Comparison of ENCODE assay signal across 1 cellular context in the genomic region with DNA sequence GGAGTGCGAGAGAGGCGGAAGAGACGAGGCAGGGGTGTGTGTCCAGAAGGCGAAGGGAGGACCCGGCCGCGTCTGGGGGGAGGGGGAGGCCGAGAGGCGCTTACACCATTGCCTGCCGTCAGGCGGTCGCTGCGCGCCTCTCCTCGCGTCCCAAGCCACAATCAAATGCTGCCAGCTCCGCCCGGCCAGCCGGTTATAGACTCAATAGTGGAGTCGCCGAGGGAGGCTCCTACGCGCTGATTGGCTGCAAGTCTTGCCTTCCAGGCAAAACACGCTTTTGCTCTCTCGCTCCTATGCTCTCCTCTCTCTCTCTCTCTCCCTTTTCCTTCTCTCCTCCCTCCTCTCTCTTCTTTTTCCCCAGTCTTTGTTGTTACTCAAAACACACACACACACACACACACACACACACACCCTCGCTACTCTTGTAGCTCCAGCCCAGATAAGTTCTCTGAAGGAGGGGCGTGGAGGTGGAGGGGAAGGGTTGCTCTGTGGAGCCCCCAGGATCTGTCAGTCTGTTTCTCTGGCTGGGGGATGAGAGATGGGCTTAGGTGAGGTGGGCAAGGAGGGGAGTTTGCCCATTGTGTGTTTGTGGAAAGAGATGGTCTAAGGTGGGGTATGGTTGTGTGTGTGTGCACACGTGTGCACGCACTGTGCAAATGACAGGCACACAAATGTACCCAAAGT.
A peak's percentile ranks its signal among the peaks of the same experiment; 100 is the strongest.
TF ChIP-seq lines count a peak whose summit lies in the region.

A gene (minus strand): TSS at position 170 of the 684 bp plus-strand sequence. CDS start 226 bp downstream, outside the sequence.

TF ChIP-seq in HEK293, 187 proteins besides CTCF, POLR2A, EP300 and RAD21 (continues in another document):
- no peak for TF ChIP-seq KLF8 (tag by site-specific recombination; IDR thresholded peaks at IDR 0.05)
- TF ChIP-seq PRDM1 (tag by site-specific recombination; IDR thresholded peaks at IDR 0.05): peak; percentile 90
- TF ChIP-seq HOXC10 (CRISPR knock-in tag; IDR thresholded peaks at IDR 0.05): no peak
- TF ChIP-seq, protein P1, sequence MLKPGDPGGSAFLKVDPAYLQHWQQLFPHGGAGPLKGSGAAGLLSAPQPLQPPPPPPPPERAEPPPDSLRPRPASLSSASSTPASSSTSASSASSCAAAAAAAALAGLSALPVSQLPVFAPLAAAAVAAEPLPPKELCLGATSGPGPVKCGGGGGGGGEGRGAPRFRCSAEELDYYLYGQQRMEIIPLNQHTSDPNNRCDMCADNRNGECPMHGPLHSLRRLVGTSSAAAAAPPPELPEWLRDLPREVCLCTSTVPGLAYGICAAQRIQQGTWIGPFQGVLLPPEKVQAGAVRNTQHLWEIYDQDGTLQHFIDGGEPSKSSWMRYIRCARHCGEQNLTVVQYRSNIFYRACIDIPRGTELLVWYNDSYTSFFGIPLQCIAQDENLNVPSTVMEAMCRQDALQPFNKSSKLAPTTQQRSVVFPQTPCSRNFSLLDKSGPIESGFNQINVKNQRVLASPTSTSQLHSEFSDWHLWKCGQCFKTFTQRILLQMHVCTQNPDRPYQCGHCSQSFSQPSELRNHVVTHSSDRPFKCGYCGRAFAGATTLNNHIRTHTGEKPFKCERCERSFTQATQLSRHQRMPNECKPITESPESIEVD (tag by site-specific recombination; IDR thresholded peaks at IDR 0.05): no peak
- TF ChIP-seq, protein P2, sequence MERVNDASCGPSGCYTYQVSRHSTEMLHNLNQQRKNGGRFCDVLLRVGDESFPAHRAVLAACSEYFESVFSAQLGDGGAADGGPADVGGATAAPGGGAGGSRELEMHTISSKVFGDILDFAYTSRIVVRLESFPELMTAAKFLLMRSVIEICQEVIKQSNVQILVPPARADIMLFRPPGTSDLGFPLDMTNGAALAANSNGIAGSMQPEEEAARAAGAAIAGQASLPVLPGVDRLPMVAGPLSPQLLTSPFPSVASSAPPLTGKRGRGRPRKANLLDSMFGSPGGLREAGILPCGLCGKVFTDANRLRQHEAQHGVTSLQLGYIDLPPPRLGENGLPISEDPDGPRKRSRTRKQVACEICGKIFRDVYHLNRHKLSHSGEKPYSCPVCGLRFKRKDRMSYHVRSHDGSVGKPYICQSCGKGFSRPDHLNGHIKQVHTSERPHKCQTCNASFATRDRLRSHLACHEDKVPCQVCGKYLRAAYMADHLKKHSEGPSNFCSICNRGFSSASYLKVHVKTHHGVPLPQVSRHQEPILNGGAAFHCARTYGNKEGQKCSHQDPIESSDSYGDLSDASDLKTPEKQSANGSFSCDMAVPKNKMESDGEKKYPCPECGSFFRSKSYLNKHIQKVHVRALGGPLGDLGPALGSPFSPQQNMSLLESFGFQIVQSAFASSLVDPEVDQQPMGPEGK (tag by site-specific recombination; IDR thresholded peaks at IDR 0.05): no peak
- TF ChIP-seq MYNN (tag by site-specific recombination; IDR thresholded peaks at IDR 0.05; ENCODE audit: borderline replicate concordance): no peak
- 0 out of 2 replicates have a peak, but pooled peaks have one; percentile 45 for TF ChIP-seq ZEB2 (tag by site-specific recombination; IDR thresholded peaks at IDR 0.05)
- no peak for TF ChIP-seq MZF1 (tag by site-specific recombination; IDR thresholded peaks at IDR 0.05; ENCODE audit: borderline replicate concordance)
- no peak for TF ChIP-seq ZNF157 (tag by site-specific recombination; IDR thresholded peaks at IDR 0.05)
- TF ChIP-seq, protein P3, sequence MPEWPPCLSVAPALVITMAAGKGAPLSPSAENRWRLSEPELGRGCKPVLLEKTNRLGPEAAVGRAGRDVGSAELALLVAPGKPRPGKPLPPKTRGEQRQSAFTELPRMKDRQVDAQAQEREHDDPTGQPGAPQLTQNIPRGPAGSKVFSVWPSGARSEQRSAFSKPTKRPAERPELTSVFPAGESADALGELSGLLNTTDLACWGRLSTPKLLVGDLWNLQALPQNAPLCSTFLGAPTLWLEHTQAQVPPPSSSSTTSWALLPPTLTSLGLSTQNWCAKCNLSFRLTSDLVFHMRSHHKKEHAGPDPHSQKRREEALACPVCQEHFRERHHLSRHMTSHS (tag by site-specific recombination; IDR thresholded peaks at IDR 0.05): no peak
- TF ChIP-seq, protein P4, sequence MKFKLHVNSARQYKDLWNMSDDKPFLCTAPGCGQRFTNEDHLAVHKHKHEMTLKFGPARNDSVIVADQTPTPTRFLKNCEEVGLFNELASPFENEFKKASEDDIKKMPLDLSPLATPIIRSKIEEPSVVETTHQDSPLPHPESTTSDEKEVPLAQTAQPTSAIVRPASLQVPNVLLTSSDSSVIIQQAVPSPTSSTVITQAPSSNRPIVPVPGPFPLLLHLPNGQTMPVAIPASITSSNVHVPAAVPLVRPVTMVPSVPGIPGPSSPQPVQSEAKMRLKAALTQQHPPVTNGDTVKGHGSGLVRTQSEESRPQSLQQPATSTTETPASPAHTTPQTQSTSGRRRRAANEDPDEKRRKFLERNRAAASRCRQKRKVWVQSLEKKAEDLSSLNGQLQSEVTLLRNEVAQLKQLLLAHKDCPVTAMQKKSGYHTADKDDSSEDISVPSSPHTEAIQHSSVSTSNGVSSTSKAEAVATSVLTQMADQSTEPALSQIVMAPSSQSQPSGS (tag by site-specific recombination; IDR thresholded peaks at IDR 0.05; ENCODE audit: low read depth): no peak
- TF ChIP-seq, protein P5, sequence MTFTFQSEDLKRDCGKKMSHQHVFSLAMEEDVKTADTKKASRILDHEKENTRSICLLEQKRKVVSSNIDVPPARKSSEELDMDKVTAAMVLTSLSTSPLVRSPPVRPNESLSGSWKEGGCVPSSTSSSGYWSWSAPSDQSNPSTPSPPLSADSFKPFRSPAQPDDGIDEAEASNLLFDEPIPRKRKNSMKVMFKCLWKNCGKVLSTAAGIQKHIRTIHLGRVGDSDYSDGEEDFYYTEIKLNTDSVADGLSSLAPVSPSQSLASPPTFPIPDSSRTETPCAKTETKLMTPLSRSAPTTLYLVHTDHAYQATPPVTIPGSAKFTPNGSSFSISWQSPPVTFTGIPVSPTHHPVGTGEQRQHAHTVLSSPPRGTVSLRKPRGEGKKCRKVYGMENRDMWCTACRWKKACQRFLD (tag by site-specific recombination; IDR thresholded peaks at IDR 0.05): no peak
- no peak for TF ChIP-seq ZNF76 (tag by site-specific recombination; IDR thresholded peaks at IDR 0.05; ENCODE audit: borderline replicate concordance, low read depth)
- TF ChIP-seq ZNF121 (tag by site-specific recombination; IDR thresholded peaks at IDR 0.05): no peak
- peak; percentile 90 for TF ChIP-seq ZBTB17 (tag by site-specific recombination; IDR thresholded peaks at IDR 0.05)
- TF ChIP-seq, protein P6, sequence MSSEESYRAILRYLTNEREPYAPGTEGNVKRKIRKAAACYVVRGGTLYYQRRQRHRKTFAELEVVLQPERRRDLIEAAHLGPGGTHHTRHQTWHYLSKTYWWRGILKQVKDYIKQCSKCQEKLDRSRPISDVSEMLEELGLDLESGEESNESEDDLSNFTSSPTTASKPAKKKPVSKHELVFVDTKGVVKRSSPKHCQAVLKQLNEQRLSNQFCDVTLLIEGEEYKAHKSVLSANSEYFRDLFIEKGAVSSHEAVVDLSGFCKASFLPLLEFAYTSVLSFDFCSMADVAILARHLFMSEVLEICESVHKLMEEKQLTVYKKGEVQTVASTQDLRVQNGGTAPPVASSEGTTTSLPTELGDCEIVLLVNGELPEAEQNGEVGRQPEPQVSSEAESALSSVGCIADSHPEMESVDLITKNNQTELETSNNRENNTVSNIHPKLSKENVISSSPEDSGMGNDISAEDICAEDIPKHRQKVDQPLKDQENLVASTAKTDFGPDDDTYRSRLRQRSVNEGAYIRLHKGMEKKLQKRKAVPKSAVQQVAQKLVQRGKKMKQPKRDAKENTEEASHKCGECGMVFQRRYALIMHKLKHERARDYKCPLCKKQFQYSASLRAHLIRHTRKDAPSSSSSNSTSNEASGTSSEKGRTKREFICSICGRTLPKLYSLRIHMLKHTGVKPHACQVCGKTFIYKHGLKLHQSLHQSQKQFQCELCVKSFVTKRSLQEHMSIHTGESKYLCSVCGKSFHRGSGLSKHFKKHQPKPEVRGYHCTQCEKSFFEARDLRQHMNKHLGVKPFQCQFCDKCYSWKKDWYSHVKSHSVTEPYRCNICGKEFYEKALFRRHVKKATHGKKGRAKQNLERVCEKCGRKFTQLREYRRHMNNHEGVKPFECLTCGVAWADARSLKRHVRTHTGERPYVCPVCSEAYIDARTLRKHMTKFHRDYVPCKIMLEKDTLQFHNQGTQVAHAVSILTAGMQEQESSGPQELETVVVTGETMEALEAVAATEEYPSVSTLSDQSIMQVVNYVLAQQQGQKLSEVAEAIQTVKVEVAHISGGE (tag by site-specific recombination; conservative IDR thresholded peaks at IDR 0.05; ENCODE audit: low read depth): no peak
- TF ChIP-seq, protein P7, sequence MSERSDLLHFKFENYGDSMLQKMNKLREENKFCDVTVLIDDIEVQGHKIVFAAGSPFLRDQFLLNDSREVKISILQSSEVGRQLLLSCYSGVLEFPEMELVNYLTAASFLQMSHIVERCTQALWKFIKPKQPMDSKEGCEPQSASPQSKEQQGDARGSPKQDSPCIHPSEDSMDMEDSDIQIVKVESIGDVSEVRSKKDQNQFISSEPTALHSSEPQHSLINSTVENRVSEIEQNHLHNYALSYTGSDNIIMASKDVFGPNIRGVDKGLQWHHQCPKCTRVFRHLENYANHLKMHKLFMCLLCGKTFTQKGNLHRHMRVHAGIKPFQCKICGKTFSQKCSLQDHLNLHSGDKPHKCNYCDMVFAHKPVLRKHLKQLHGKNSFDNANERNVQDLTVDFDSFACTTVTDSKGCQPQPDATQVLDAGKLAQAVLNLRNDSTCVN (tag by site-specific recombination; optimal IDR thresholded peaks at IDR 0.05): peak; percentile 31
- TF ChIP-seq, protein P8, sequence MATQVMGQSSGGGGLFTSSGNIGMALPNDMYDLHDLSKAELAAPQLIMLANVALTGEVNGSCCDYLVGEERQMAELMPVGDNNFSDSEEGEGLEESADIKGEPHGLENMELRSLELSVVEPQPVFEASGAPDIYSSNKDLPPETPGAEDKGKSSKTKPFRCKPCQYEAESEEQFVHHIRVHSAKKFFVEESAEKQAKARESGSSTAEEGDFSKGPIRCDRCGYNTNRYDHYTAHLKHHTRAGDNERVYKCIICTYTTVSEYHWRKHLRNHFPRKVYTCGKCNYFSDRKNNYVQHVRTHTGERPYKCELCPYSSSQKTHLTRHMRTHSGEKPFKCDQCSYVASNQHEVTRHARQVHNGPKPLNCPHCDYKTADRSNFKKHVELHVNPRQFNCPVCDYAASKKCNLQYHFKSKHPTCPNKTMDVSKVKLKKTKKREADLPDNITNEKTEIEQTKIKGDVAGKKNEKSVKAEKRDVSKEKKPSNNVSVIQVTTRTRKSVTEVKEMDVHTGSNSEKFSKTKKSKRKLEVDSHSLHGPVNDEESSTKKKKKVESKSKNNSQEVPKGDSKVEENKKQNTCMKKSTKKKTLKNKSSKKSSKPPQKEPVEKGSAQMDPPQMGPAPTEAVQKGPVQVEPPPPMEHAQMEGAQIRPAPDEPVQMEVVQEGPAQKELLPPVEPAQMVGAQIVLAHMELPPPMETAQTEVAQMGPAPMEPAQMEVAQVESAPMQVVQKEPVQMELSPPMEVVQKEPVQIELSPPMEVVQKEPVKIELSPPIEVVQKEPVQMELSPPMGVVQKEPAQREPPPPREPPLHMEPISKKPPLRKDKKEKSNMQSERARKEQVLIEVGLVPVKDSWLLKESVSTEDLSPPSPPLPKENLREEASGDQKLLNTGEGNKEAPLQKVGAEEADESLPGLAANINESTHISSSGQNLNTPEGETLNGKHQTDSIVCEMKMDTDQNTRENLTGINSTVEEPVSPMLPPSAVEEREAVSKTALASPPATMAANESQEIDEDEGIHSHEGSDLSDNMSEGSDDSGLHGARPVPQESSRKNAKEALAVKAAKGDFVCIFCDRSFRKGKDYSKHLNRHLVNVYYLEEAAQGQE (tag by site-specific recombination; IDR thresholded peaks at IDR 0.05): no peak
- no peak for TF ChIP-seq ZFP37 (tag by site-specific recombination; IDR thresholded peaks at IDR 0.05)
- no peak for TF ChIP-seq ZNF585B (tag by site-specific recombination; IDR thresholded peaks at IDR 0.05)
- TF ChIP-seq ZNF16 (tag by site-specific recombination; IDR thresholded peaks at IDR 0.05; ENCODE audit: low read depth): no peak
- TF ChIP-seq ZNF426 (tag by site-specific recombination; IDR thresholded peaks at IDR 0.05): no peak
- peak; percentile 62 for TF ChIP-seq ZFHX2 (tag by site-specific recombination; conservative IDR thresholded peaks at IDR 0.05)
- no peak for TF ChIP-seq ZNF624 (tag by site-specific recombination; IDR thresholded peaks at IDR 0.05)
- no peak for TF ChIP-seq ZNF211 (tag by site-specific recombination; IDR thresholded peaks at IDR 0.05; ENCODE audit: low read depth)
- TF ChIP-seq, protein P9, sequence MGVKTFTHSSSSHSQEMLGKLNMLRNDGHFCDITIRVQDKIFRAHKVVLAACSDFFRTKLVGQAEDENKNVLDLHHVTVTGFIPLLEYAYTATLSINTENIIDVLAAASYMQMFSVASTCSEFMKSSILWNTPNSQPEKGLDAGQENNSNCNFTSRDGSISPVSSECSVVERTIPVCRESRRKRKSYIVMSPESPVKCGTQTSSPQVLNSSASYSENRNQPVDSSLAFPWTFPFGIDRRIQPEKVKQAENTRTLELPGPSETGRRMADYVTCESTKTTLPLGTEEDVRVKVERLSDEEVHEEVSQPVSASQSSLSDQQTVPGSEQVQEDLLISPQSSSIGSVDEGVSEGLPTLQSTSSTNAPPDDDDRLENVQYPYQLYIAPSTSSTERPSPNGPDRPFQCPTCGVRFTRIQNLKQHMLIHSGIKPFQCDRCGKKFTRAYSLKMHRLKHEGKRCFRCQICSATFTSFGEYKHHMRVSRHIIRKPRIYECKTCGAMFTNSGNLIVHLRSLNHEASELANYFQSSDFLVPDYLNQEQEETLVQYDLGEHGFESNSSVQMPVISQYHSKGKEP (tag by site-specific recombination; IDR thresholded peaks at IDR 0.05): no peak
- peak; percentile 10; the same call in 1 of the 2 replicates for TF ChIP-seq ZNF654 (tag by site-specific recombination; IDR thresholded peaks at IDR 0.05; ENCODE audit: low read depth)
- peak; percentile 57 for TF ChIP-seq ZNF600 (tag by site-specific recombination; IDR thresholded peaks at IDR 0.05)
- TF ChIP-seq ZNF701 (tag by site-specific recombination; IDR thresholded peaks at IDR 0.05): no peak
- TF ChIP-seq ZNF366 (tag by site-specific recombination; conservative IDR thresholded peaks at IDR 0.05): peak; percentile 80
- TF ChIP-seq ZNF707 (tag by site-specific recombination; IDR thresholded peaks at IDR 0.05): no peak
- TF ChIP-seq ZNF175 (tag by site-specific recombination; IDR thresholded peaks at IDR 0.05): no peak
- peak; percentile 60; the same call in 1 of the 2 replicates for TF ChIP-seq EGR2 (tag by site-specific recombination; IDR thresholded peaks at IDR 0.05; ENCODE audit: low read depth)
- no peak for TF ChIP-seq ZNF830 (tag by site-specific recombination; IDR thresholded peaks at IDR 0.05; ENCODE audit: low read depth)
- no peak for TF ChIP-seq ZSCAN23 (tag by site-specific recombination; IDR thresholded peaks at IDR 0.05)
- no peak for TF ChIP-seq SCRT1 (tag by site-specific recombination; IDR thresholded peaks at IDR 0.05; ENCODE audit: borderline replicate concordance)
- no peak for TF ChIP-seq ZNF274 (IDR thresholded peaks at IDR 0.05; ENCODE audit: low read length)
- TF ChIP-seq ZNF274 (tag by site-specific recombination; IDR thresholded peaks at IDR 0.05; ENCODE audit: borderline replicate concordance): no peak
